Comparison of ENCODE assay signal across 11 cellular contexts in genomic region chr13:98515804-98516465, GRCh38.
DNase-seq lines count a peak whose midpoint lies in the region; ATAC-seq lines count a peak whose summit lies in the region.
"Had no signal": no experiment of that assay in that cellular context is flagged by ENCODE, and none has a peak within 500 bp of the region (broad histone marks: within the 10 kb centered on the region; RNA-seq: fewer than 3 reads in every experiment).

No MANE protein-coding gene starts in this region.

- peak overlapping the region; percentile 35 for H3K4me3 Mint-ChIP-seq in activated T-cell treated with anti-CD3 and anti-CD28 coated beads, Interleukin-2, amount 50 U/mL, for 24 hours
- H3K4me3 Mint-ChIP-seq in activated naive CD8-positive, alpha-beta T cell = peak overlapping the region; percentile 61
- peak overlapping the region; percentile 65 to 71 for H3K4me3 Mint-ChIP-seq in stimulated activated naive B cell treated with anti-CD40 and anti-IgM and Interleukin-4, amounts not matched to agents 10 μg/mL and 1 μg/mL and 100 μg/mL, for 72 hours

- peaks cover 86% of the 10 kb centered on the region for H3K36me3 Mint-ChIP-seq in activated T-cell treated with anti-CD3 and anti-CD28 coated beads, Interleukin-2, amount 50 U/mL, for 24 hours (ENCODE audit: low read depth)
- peaks cover 13% of the 10 kb centered on the region for H3K36me3 Mint-ChIP-seq in activated naive CD8-positive, alpha-beta T cell
- peaks cover 25 to 64% of the 10 kb centered on the region in 2 donors for H3K36me3 Mint-ChIP-seq in stimulated activated naive B cell treated with anti-CD40 and anti-IgM and Interleukin-4, amounts not matched to agents 10 μg/mL and 1 μg/mL and 100 μg/mL, for 72 hours

- H3K4me1 Mint-ChIP-seq in activated T-cell treated with anti-CD3 and anti-CD28 coated beads, Interleukin-2, amount 50 U/mL, for 24 hours (ENCODE audit: low read depth) = peaks cover 98% of the 10 kb centered on the region
- peaks cover 90% of the 10 kb centered on the region for H3K4me1 Mint-ChIP-seq in activated naive CD8-positive, alpha-beta T cell (ENCODE audit: low read depth)
- peaks cover 71 to 96% of the 10 kb centered on the region in 2 donors for H3K4me1 Mint-ChIP-seq in stimulated activated naive B cell treated with anti-CD40 and anti-IgM and Interleukin-4, amounts not matched to agents 10 μg/mL and 1 μg/mL and 100 μg/mL, for 72 hours

- peak; percentile 38 for ATAC-seq in HG02884 (IDR thresholded peaks at IDR 0.05; ENCODE audit: unreplicated experiment)
- ATAC-seq in stimulated activated naive B cell treated with anti-CD40 and anti-IgM and Interleukin-4, amounts not matched to agents 10 μg/mL and 1 μg/mL and 100 μg/mL, for 72 hours (replicated peaks) = peak; percentile 19 to 46
- ATAC-seq: pancreas had no signal

- no peaks in the 10 kb centered on the region for H3K9me3 Mint-ChIP-seq in activated T-cell treated with anti-CD3 and anti-CD28 coated beads, Interleukin-2, amount 50 U/mL, for 24 hours
- H3K9me3 Mint-ChIP-seq in activated naive CD8-positive, alpha-beta T cell (ENCODE audit: low read depth) = no peaks in the 10 kb centered on the region
- no peaks in the 10 kb centered on the region for H3K9me3 Mint-ChIP-seq in stimulated activated naive B cell treated with anti-CD40 and anti-IgM and Interleukin-4, amounts not matched to agents 10 μg/mL and 1 μg/mL and 100 μg/mL, for 72 hours

- no peak for DNase-seq in activated T-cell treated with anti-CD3 and anti-CD28 coated beads, Interleukin-2, amount 50 U/mL, for 24 hours
- DNase-seq in activated T-cell treated with anti-CD3 and anti-CD28 coated beads, Interleukin-2, amount 50 U/mL, for 48 hours = no peak
- no peak for DNase-seq in stimulated activated naive B cell treated with anti-CD40 and anti-IgM and Interleukin-4, amounts not matched to agents 10 μg/mL and 1 μg/mL and 100 μg/mL, for 72 hours
- DNase-seq in NCI-H1048 (lab: John Stamatoyannopoulos, UW) (no peak), NCI-H345 (lab: John Stamatoyannopoulos, UW) (no peak), RKO (ENCODE audit: low spot score) (no peak)
- DNase-seq: amygdala, DMS153, pancreas had no signal

- no peaks in the 10 kb centered on the region for H3K27me3 Mint-ChIP-seq in activated T-cell treated with anti-CD3 and anti-CD28 coated beads, Interleukin-2, amount 50 U/mL, for 24 hours
- no peaks in the 10 kb centered on the region for H3K27me3 Mint-ChIP-seq in activated naive CD8-positive, alpha-beta T cell
- H3K27me3 Mint-ChIP-seq in stimulated activated naive B cell treated with anti-CD40 and anti-IgM and Interleukin-4, amounts not matched to agents 10 μg/mL and 1 μg/mL and 100 μg/mL, for 72 hours = no peaks in the 10 kb centered on the region

- H3K27ac Mint-ChIP-seq in activated T-cell treated with anti-CD3 and anti-CD28 coated beads, Interleukin-2, amount 50 U/mL, for 24 hours = peak overlapping the region; percentile 95
- H3K27ac Mint-ChIP-seq in activated naive CD8-positive, alpha-beta T cell = peak overlapping the region; percentile 98
- H3K27ac Mint-ChIP-seq in stimulated activated naive B cell treated with anti-CD40 and anti-IgM and Interleukin-4, amounts not matched to agents 10 μg/mL and 1 μg/mL and 100 μg/mL, for 72 hours = peak overlapping the region; percentile 88
